Comparison of ENCODE assay signal across 22 cellular contexts in genomic region chr19:31346660-31347059, GRCh38. TPM values are rescaled to one million over a fixed set of nuclear protein-coding genes. Genes with fewer than 3 reads are reported as not detected.
DNase-seq lines count a peak whose midpoint lies in the region; ATAC-seq, FAIRE-seq and TF ChIP-seq lines count a peak whose summit lies in the region.
"Had no signal": no experiment of that assay in that cellular context is flagged by ENCODE, and none has a peak within 500 bp of the region (broad histone marks: within the 10 kb centered on the region; RNA-seq: fewer than 3 reads in every experiment).

No MANE protein-coding gene starts in this region.

- no peak overlapping the region for H2AK5ac ChIP-seq in mesenchymal stem cell (ENCODE audit: low read length, severe bottlenecking)

- no peaks in the 10 kb centered on the region for H3K9me3 ChIP-seq in HEK293 (ENCODE audit: control insufficient read depth, insufficient read depth, low read depth, low read length)
- H3K9me3 ChIP-seq in mesenchymal stem cell (ENCODE audit: control insufficient read depth, low read length) = no peaks in the 10 kb centered on the region
- no peaks in the 10 kb centered on the region for H3K9me3 ChIP-seq in smooth muscle cell (replicated peaks; ENCODE audit: low read depth)
- H3K9me3 ChIP-seq in HepG2 (ENCODE audit: low read length) = no peaks in the 10 kb centered on the region
- H3K9me3 ChIP-seq: SJSA1 had no signal

- peaks cover 58% of the 10 kb centered on the region for H3K4me1 Mint-ChIP-seq in brain

- H3K4me3 ChIP-seq in HEK293 (ENCODE audit: low read depth, low read length) (no peak overlapping the region), mesenchymal stem cell (ENCODE audit: insufficient read depth in 1 of 2, low read depth in 1 of 2, low read length in 2 of 2) (peak overlapping the region in 1 of 2 experiments; percentile 79), smooth muscle cell (peak overlapping the region; percentile 94), HepG2 (replicated peaks in 1 of 3; ENCODE audit: insufficient read depth in 1 of 3, low read depth in 2 of 3, low read length in 3 of 3) (no peak overlapping the region)
- H3K4me3 ChIP-seq: K562 had no signal

- H3K79me2 ChIP-seq in smooth muscle cell (ENCODE audit: low read depth) (peaks cover 80% of the 10 kb centered on the region), HepG2 (ENCODE audit: insufficient read depth, low read length) (no peaks in the 10 kb centered on the region)

- H3K36me3 Mint-ChIP-seq in brain = no peaks in the 10 kb centered on the region

- no peak overlapping the region for H2AFZ ChIP-seq in mesenchymal stem cell (ENCODE audit: low read depth, low read length)
- H2AFZ ChIP-seq in smooth muscle cell (ENCODE audit: low read depth) = no peak overlapping the region
- H2AFZ ChIP-seq in HepG2 (ENCODE audit: low read length) = no peak overlapping the region

- peaks cover 6% of the 10 kb centered on the region for H3K79me1 ChIP-seq in mesenchymal stem cell (replicated peaks; ENCODE audit: low read length, poor library complexity, severe bottlenecking)

- H2BK120ac ChIP-seq in mesenchymal stem cell (ENCODE audit: low read depth, low read length) = no peak overlapping the region

- H2BK12ac ChIP-seq in mesenchymal stem cell (ENCODE audit: low read length in 2 of 2) = no peak overlapping the region

- no peak for TF ChIP-seq POLR2A in HepG2 (IDR thresholded peaks at IDR 0.05; ENCODE audit: insufficient read depth in 1 of 2, low read depth in 2 of 2, low read length in 2 of 2)

- peaks cover 26% of the 10 kb centered on the region for H3K4me1 ChIP-seq in HEK293 (ENCODE audit: control insufficient read depth, insufficient read depth, low read length)
- peaks cover 8% of the 10 kb centered on the region for H3K4me1 ChIP-seq in mesenchymal stem cell (ENCODE audit: control insufficient read depth, insufficient read depth, low read depth, low read length)
- H3K4me1 ChIP-seq in smooth muscle cell (ENCODE audit: low read depth) = peaks cover 36% of the 10 kb centered on the region
- no peaks in the 10 kb centered on the region for H3K4me1 ChIP-seq in HepG2 (ENCODE audit: insufficient read depth, low read length)

- POLR2A ChIA-PET in HEK293 (lab: Yijun Ruan, JAX) = interaction anchor here (0.7 kb wide), 1 partner anchor 661 kb away, joined by 3 read pairs; no protein-coding TSS in a partner anchor
- POLR2A ChIA-PET in HepG2 (lab: Yijun Ruan, JAX) = no interaction called here

- H3K27ac Mint-ChIP-seq in brain = peak overlapping the region in 3 of 5 experiments; percentile 2 to 91 (median 56)
- H3K27ac Mint-ChIP-seq: B cell; CD4-positive, alpha-beta memory T cell; H9 had no signal

- H3K27ac ChIP-seq in HEK293 (ENCODE audit: extremely low read depth, low read depth, low read length) (no peak overlapping the region), mesenchymal stem cell (ENCODE audit: low read length, poor library complexity, severe bottlenecking) (no peak overlapping the region), smooth muscle cell (ENCODE audit: low read depth) (no peak overlapping the region), HepG2 (ENCODE audit: extremely low read length, insufficient read depth, low read length) (no peak overlapping the region)
- H3K27ac ChIP-seq: RWPE1, SJSA1 had no signal

- TF ChIP-seq CTCF in HEK293 (tag by site-specific recombination; IDR thresholded peaks at IDR 0.05) = no peak
- no peak for TF ChIP-seq CTCF in brain (conservative IDR thresholded peaks at IDR 0.05)
- TF ChIP-seq CTCF in smooth muscle cell (IDR thresholded peaks at IDR 0.05; ENCODE audit: borderline replicate concordance, insufficient read depth, poor library complexity, severe bottlenecking) = no peak
- TF ChIP-seq CTCF in GM10266 (IDR thresholded peaks at IDR 0.05; ENCODE audit: control insufficient read depth, insufficient read depth, low read depth, missing control alignments) = no peak
- TF ChIP-seq CTCF in HepG2 (CRISPR knock-in tag; IDR thresholded peaks at IDR 0.05) = no peak

- H3K4ac ChIP-seq in mesenchymal stem cell (ENCODE audit: low read depth in 1 of 2, low read length in 2 of 2) = no peak overlapping the region

- no peak for FAIRE-seq in HepG2 (lab: Jason Lieb, UNC)
- FAIRE-seq: HTR-8/SVneo, K562 had no signal

- no peaks in the 10 kb centered on the region for H3K27me3 ChIP-seq in mesenchymal stem cell (ENCODE audit: control insufficient read depth in 1 of 2, insufficient read depth in 1 of 2, low read length in 2 of 2)
- no peaks in the 10 kb centered on the region for H3K27me3 ChIP-seq in smooth muscle cell (ENCODE audit: low read depth)
- H3K27me3 ChIP-seq in HepG2 (ENCODE audit: control insufficient read depth in 1 of 2, insufficient read depth in 2 of 2, low read length in 2 of 2) = peaks cover 2 to 48% of the 10 kb centered on the region in 2 experiments; a peak in 3 of 5 replicates
- H3K27me3 ChIP-seq: SJSA1 had no signal

- no peak overlapping the region for H4K91ac ChIP-seq in mesenchymal stem cell (ENCODE audit: low read length)

- TF ChIP-seq EP300 in HepG2 (IDR thresholded peaks at IDR 0.05; ENCODE audit: low read depth in 2 of 2, low read length in 2 of 2) (no peak), HepG2 (CRISPR knock-in tag; IDR thresholded peaks at IDR 0.05; ENCODE audit: borderline replicate concordance) (no peak)

- H3K14ac ChIP-seq in mesenchymal stem cell (ENCODE audit: low read length in 2 of 2) = no peak overlapping the region

- peaks cover 0 to under 1% of the 10 kb centered on the region in 2 experiments; a peak in 1 of 3 replicates for H3K36me3 ChIP-seq in HEK293 (ENCODE audit: control insufficient read depth in 2 of 2, insufficient read depth in 1 of 2, low read length in 2 of 2)
- peaks cover 10% of the 10 kb centered on the region in 2 experiments for H3K36me3 ChIP-seq in mesenchymal stem cell (ENCODE audit: control insufficient read depth in 1 of 2, insufficient read depth in 2 of 2, low read depth in 1 of 2, low read length in 2 of 2)
- no peaks in the 10 kb centered on the region for H3K36me3 ChIP-seq in smooth muscle cell (ENCODE audit: low read depth)
- H3K36me3 ChIP-seq in HepG2 (replicated peaks in 1 of 2; ENCODE audit: control insufficient read depth in 1 of 2, insufficient read depth in 2 of 2, low read length in 2 of 2) = no peaks in the 10 kb centered on the region

- H2BK5ac ChIP-seq in mesenchymal stem cell (ENCODE audit: low read depth, low read length, poor library complexity, severe bottlenecking) = no peak overlapping the region

- H3K18ac ChIP-seq in mesenchymal stem cell (ENCODE audit: low read depth in 1 of 2, low read length in 2 of 2) = no peak overlapping the region

- peaks cover 38% of the 10 kb centered on the region for H3K27me3 Mint-ChIP-seq in brain

- CTCF ChIA-PET in HEK293 (lab: Yijun Ruan, JAX) = interaction anchor here (0.7 to 4.3 kb wide), 11 partner anchors 9 to 680 kb away, joined by 3 to 18 read pairs (median 5); no protein-coding TSS in a partner anchor
- CTCF ChIA-PET in HepG2 (lab: Yijun Ruan, JAX; ENCODE audit: low intra/inter-chr PET ratio, low total read pairs) = no interaction called here

- DNase-seq in mesenchymal stem cell (no peak), smooth muscle cell (lab: John Stamatoyannopoulos, UW; ENCODE audit: unreplicated experiment) (no peak), DMS53 (lab: John Stamatoyannopoulos, UW) (no peak), GM10266 (ENCODE audit: extremely low spot score) (no peak), HepG2 (ENCODE audit: low spot score) (no peak), dedifferentiated amniotic fluid mesenchymal stem cell (ENCODE audit: extremely low spot score) (no peak)
- DNase-seq: ACHN; CD4-positive, alpha-beta memory T cell; EL; H9; NCI-H1436 treated with DMSO at 0.1 percent for 48 hours; NCI-H2227 treated with DMSO at 0.1 percent for 48 hours; NCI-H524 treated with DMSO at 0.1 percent for 48 hours; NK-92 treated with Interleukin-12 subunit alpha and Interleukin-12 subunit beta, amount 100 ng/mL, for 24 hours; OCI-M1 had no signal

- in situ Hi-C loops in HepG2 (cut with HindIII; ENCODE audit: extremely low pct_ligation_motif_present, low pct_unique_long_range_greater_than_20kb) = no loop called here

- peak overlapping the region; percentile 92 for H3K9ac ChIP-seq in mesenchymal stem cell (ENCODE audit: low read length)
- H3K9ac ChIP-seq in smooth muscle cell (ENCODE audit: low read depth) = no peak overlapping the region
- no peak overlapping the region for H3K9ac ChIP-seq in HepG2 (ENCODE audit: insufficient read depth, low read depth, low read length)

- no peak overlapping the region for H2BK15ac ChIP-seq in mesenchymal stem cell (ENCODE audit: low read depth, poor library complexity, severe bottlenecking)

- peaks cover 21% of the 10 kb centered on the region for H3F3A ChIP-seq in smooth muscle cell (ENCODE audit: low read depth)

- no peaks in the 10 kb centered on the region for H3K9me3 Mint-ChIP-seq in brain
- H3K9me3 Mint-ChIP-seq: H9 had no signal

- H4K20me1 ChIP-seq in smooth muscle cell (ENCODE audit: low read depth) (peaks cover 73% of the 10 kb centered on the region), HepG2 (ENCODE audit: insufficient read depth, low read length) (no peaks in the 10 kb centered on the region)

- intact Hi-C loops in HepG2 (cut with micrococcal nuclease; ENCODE audit: unreplicated experiment) = no loop called here

- WGBS in mesenchymal stem cell = 92% methylated on average over 2 of the region's 2 CpGs
- WGBS in smooth muscle cell (ENCODE audit: low lambda C conversion rate) = 27% methylated on average over 2 of the region's 2 CpGs
- WGBS in HepG2 (ENCODE audit: low lambda C conversion rate) = 5% methylated on average over 2 of the region's 2 CpGs

- H3K4me3 Mint-ChIP-seq in brain = peak overlapping the region; percentile 61 to 97 (median 90)

- ATAC-seq in HepG2 = no peak
- ATAC-seq: K562 had no signal

- no peak overlapping the region for H3K23ac ChIP-seq in mesenchymal stem cell (ENCODE audit: low read length in 2 of 2)

- H4K8ac ChIP-seq in mesenchymal stem cell (ENCODE audit: low read length) = no peak overlapping the region

- no peak for TF ChIP-seq RAD21 in HepG2 (CRISPR knock-in tag; IDR thresholded peaks at IDR 0.05)

- H3K4me2 ChIP-seq in mesenchymal stem cell (ENCODE audit: low read length, poor library complexity, severe bottlenecking) (peak overlapping the region; percentile 39), smooth muscle cell (peak overlapping the region; percentile 83), HepG2 (ENCODE audit: low read depth, low read length) (no peak overlapping the region)

- no TSS peak for BruUV-seq in HepG2 (replicated peaks; lab: Mats Ljungman, UMichigan)

RNA-seq across cellular contexts. Expression of gene TSHZ3, which starts 2.6 kb away (rescaled TPM):
- polyA plus RNA-seq in brain (ENCODE audit: insufficient read depth, low read depth, low replicate concordance) (17.6 TPM), smooth muscle cell (20.5 and 21.8 TPM in 2 replicates), HepG2 (2011; rRNA removed) (0.01 TPM in 1 of 2 replicates, not detected in the other)
- polyA plus RNA-seq in mesenchymal stem cell (2013, experiment 1 of 2) = 28.5 TPM
- 27.9 TPM for polyA plus RNA-seq in mesenchymal stem cell (2013, experiment 2 of 2)
- total RNA-seq in smooth muscle cell (19.6 and 23.7 TPM in 2 replicates), HepG2 (2016; rRNA removed; fragmentation: Illumina TruSeq; extraction: Trizol) (not detected in 2 replicates)
- total RNA-seq in HepG2 (2016; cell fraction: cytosol; rRNA removed; fragmentation: Illumina TruSeq; extraction: Trizol; ENCODE audit: low read depth) = not detected in 2 replicates
- total RNA-seq in HepG2 (2016; cell fraction: insoluble cytoplasmic fraction; rRNA removed; fragmentation: Illumina TruSeq; extraction: Trizol) = not detected in 2 replicates
- total RNA-seq in HepG2 (2016; cell fraction: membrane; rRNA removed; fragmentation: Illumina TruSeq; extraction: Trizol) = not detected in 2 replicates
- total RNA-seq in HepG2 (2016; cell fraction: nucleus; rRNA removed; fragmentation: Illumina TruSeq; extraction: Trizol) = not detected in 2 replicates
- not detected in 2 replicates for polyA plus RNA-seq in HepG2 (2011; cell fraction: cytosol; rRNA removed)
- not detected in 2 replicates for polyA plus RNA-seq in HepG2 (2011; cell fraction: nucleus; rRNA removed)
- not detected in 2 replicates for polyA plus RNA-seq in HepG2 (2012)
- polyA plus RNA-seq in HepG2 (2016; cell fraction: cytosol; fragmentation: Illumina TruSeq; extraction: Trizol; ENCODE audit: low read depth) = not detected in 2 replicates
- polyA plus RNA-seq in HepG2 (2016; cell fraction: insoluble cytoplasmic fraction; fragmentation: Illumina TruSeq; extraction: Trizol; ENCODE audit: low read depth) = not detected in 2 replicates
- polyA plus RNA-seq in HepG2 (2016; cell fraction: membrane; fragmentation: Illumina TruSeq; extraction: Trizol; ENCODE audit: low read depth) = not detected in 2 replicates
- not detected in 2 replicates for polyA plus RNA-seq in HepG2 (2016; cell fraction: nucleus; fragmentation: Illumina TruSeq; extraction: Trizol; ENCODE audit: insufficient read depth, low read depth)
- not detected in 2 replicates for polyA minus RNA-seq in HepG2 (2011; rRNA and poly(A)+ RNA removed; ENCODE audit: low replicate concordance)
- not detected in 2 replicates for polyA minus RNA-seq in HepG2 (2011; cell fraction: cytosol; rRNA and poly(A)+ RNA removed)
- polyA minus RNA-seq in HepG2 (2011; cell fraction: nucleus; rRNA and poly(A)+ RNA removed) = not detected in 2 replicates

Comparison
In these comparisons a context has a peak if more than half of its experiments do, and no peak if none do; other contexts are left out.
1. RNA of gene TSHZ3, which starts 2.6 kb away (polyA plus RNA-seq): 20.5 to 21.8 TPM in smooth muscle cell and 17.6 TPM in brain (single experiment); 0.01 TPM in HepG2; every median in the first group is over 10 times any median in the second.